ENCODE assay signal across 8 cellular contexts in genomic region chr1:1019122-1019999, GRCh38. TPM values are rescaled to one million over a fixed set of nuclear protein-coding genes. Genes with fewer than 3 reads are reported as not detected.
DNase-seq lines count a peak whose midpoint lies in the region; ATAC-seq and TF ChIP-seq lines count a peak whose summit lies in the region.

No MANE protein-coding gene starts in this region.

- no peak overlapping the region for H3K9ac ChIP-seq in mucosa of rectum (ENCODE audit: low read depth in 1 of 2, low read length in 2 of 2)

- peak overlapping the region; percentile 67 for H3K27ac ChIP-seq in mucosa of rectum (ENCODE audit: low read depth in 2 of 2, low read length in 2 of 2)

- H3K9me3 ChIP-seq in BE2C (no peaks in the 10 kb centered on the region), mucosa of rectum (ENCODE audit: control insufficient read depth in 2 of 2, low read length in 2 of 2) (no peaks in the 10 kb centered on the region)

- ATAC-seq in GM18907 (IDR thresholded peaks at IDR 0.05; ENCODE audit: unreplicated experiment), result peak; percentile 58
- ATAC-seq in HG03135 (IDR thresholded peaks at IDR 0.05; ENCODE audit: unreplicated experiment), result peak; percentile 58

- peak overlapping the region; percentile 23; the same call in 1 of the 2 replicates for H3K4me3 ChIP-seq in BE2C (ENCODE audit: low read depth, low read length)
- H3K4me3 ChIP-seq in mucosa of rectum (ENCODE audit: low read length in 2 of 2), result peak overlapping the region; percentile 48 to 57

- TF ChIP-seq CTCF in BE2C (IDR thresholded peaks at IDR 0.05; ENCODE audit: low read depth, low read length), result peak; percentile 31

- DNase-seq in BE2C (peak; percentile 91), NCI-H82 (lab: John Stamatoyannopoulos, UW) (peak; percentile 83), epidermal melanocyte (ENCODE audit: insufficient read length, low spot score) (peak; percentile 89)
- peak; percentile 30 for DNase-seq in activated CD8-positive, alpha-beta memory T cell treated with anti-CD3 and anti-CD28 coated beads, Interleukin-2, amount 50 U/mL, for 24 hours (ENCODE audit: extremely low read depth)
- peak; percentile 84 for DNase-seq in stimulated activated CD8-positive, alpha-beta memory T cell treated with anti-CD3 and anti-CD28 coated beads, Interleukin-4, amount 100 ng/mL, for 48 hours

- H3K4me1 ChIP-seq in BE2C (peaks cover 7% of the 10 kb centered on the region), mucosa of rectum (ENCODE audit: control insufficient read depth in 2 of 2, insufficient read depth in 2 of 2, low read length in 2 of 2) (peaks cover 3 to 8% of the 10 kb centered on the region in 2 donors)

- peaks cover 10% of the 10 kb centered on the region; the same call in 1 of the 2 replicates for H3K27me3 ChIP-seq in BE2C
- H3K27me3 ChIP-seq in mucosa of rectum (ENCODE audit: control insufficient read depth in 2 of 2, insufficient read depth in 2 of 2, low read length in 2 of 2), result no peaks in the 10 kb centered on the region

- no peaks in the 10 kb centered on the region for H3K36me3 ChIP-seq in BE2C
- H3K36me3 ChIP-seq in mucosa of rectum (ENCODE audit: control insufficient read depth in 2 of 2, insufficient read depth in 2 of 2, low read length in 2 of 2), result no peaks in the 10 kb centered on the region

RNA-seq across cellular contexts. Expression of gene AGRN, which starts 0.6 kb away (rescaled TPM):
- 58.7 TPM for polyA plus RNA-seq in BE2C (2012; ENCODE audit: insufficient read depth, insufficient read length, low read depth)

RNA-seq across cellular contexts. Expression of gene ISG15, which starts 6.1 kb away (rescaled TPM):
- 33.8 TPM for polyA plus RNA-seq in BE2C (2012; ENCODE audit: insufficient read depth, insufficient read length, low read depth)

RNA-seq across cellular contexts. Expression of gene HES4, which starts 19.5 kb away (rescaled TPM):
- 0.99 TPM for polyA plus RNA-seq in BE2C (2012; ENCODE audit: insufficient read depth, insufficient read length, low read depth)

RNA-seq across cellular contexts. Expression of gene PERM1, which starts 37.5 kb away (rescaled TPM):
- polyA plus RNA-seq in BE2C (2012; ENCODE audit: insufficient read depth, insufficient read length, low read depth), result not detected

RNA-seq across cellular contexts. Expression of gene PLEKHN1, which starts 53.1 kb away (rescaled TPM):
- polyA plus RNA-seq in BE2C (2012; ENCODE audit: insufficient read depth, insufficient read length, low read depth), result not detected

Comparison
In these comparisons a context has a peak if more than half of its experiments do, and no peak if none do; other contexts are left out.
1. Peak in every context shown above with its lines: DNase-seq, ATAC-seq, H3K4me3 ChIP-seq and H3K27ac ChIP-seq.
2. DNase-seq: peak in every context shown above with its lines; median percentile 91 in BE2C; 89 in epidermal melanocyte; 84 in stimulated activated CD8-positive, alpha-beta memory T cell treated with anti-CD3 and anti-CD28 coated beads, Interleukin-4, amount 100 ng/mL, for 48 hours; 83 in NCI-H82; 30 in activated CD8-positive, alpha-beta memory T cell treated with anti-CD3 and anti-CD28 coated beads, Interleukin-2, amount 50 U/mL, for 24 hours.